16 cellular contexts compared by ENCODE assay signal in genomic region chr2:143375376-143375880, GRCh38.
"Had no signal": no experiment of that assay in that cellular context is flagged by ENCODE, and none has a peak within 500 bp of the region (broad histone marks: within the 10 kb centered on the region; RNA-seq: fewer than 3 reads in every experiment).

No MANE protein-coding gene starts in this region.

- H3K4me3 ChIP-seq: adrenal gland, heart right ventricle, pancreas, thyroid gland had no signal

- DNase-seq: activated CD4-positive, alpha-beta T cell treated with anti-CD3 and anti-CD28 coated beads, Interleukin-2, amount 10 ng/mL, durations not matched to agents 7 days and 5 days; activated CD8-positive, alpha-beta memory T cell treated with anti-CD3 and anti-CD28 coated beads, Interleukin-2, amount 50 U/mL, for 48 hours; activated gamma-delta T cell; adrenal gland; endodermal cell; heart right ventricle; immature natural killer cell; mesendoderm; naive thymus-derived CD4-positive, alpha-beta T cell; pancreas; stimulated activated naive CD4-positive, alpha-beta T cell; T-helper 1 cell; T1000; thyroid gland had no signal

- H3K27me3 Mint-ChIP-seq: activated CD4-positive, alpha-beta T cell treated with anti-CD3 and anti-CD28 coated beads, Interleukin-2, amount 10 ng/mL, durations not matched to agents 7 days and 5 days; naive thymus-derived CD4-positive, alpha-beta T cell had no signal

- H3K4me3 Mint-ChIP-seq: activated CD4-positive, alpha-beta T cell treated with anti-CD3 and anti-CD28 coated beads, Interleukin-2, amount 10 ng/mL, durations not matched to agents 7 days and 5 days; endodermal cell; immature natural killer cell; naive thymus-derived CD4-positive, alpha-beta T cell had no signal

- ATAC-seq: activated naive CD4-positive, alpha-beta T cell treated with anti-CD3 and anti-CD28 coated beads, Interleukin-2, amount 50 U/mL, for 72 hours; heart right ventricle; naive thymus-derived CD4-positive, alpha-beta T cell; pancreas; sciatic nerve had no signal

- H3K4me1 Mint-ChIP-seq: activated CD4-positive, alpha-beta T cell treated with anti-CD3 and anti-CD28 coated beads, Interleukin-2, amount 10 ng/mL, durations not matched to agents 7 days and 5 days; endodermal cell had no signal

- H3K27ac Mint-ChIP-seq: activated CD4-positive, alpha-beta T cell treated with anti-CD3 and anti-CD28 coated beads, Interleukin-2, amount 10 ng/mL, durations not matched to agents 7 days and 5 days; activated naive CD4-positive, alpha-beta T cell treated with anti-CD3 and anti-CD28 coated beads, Interleukin-2, amount 50 U/mL, for 72 hours; endodermal cell; immature natural killer cell had no signal

- H3K36me3 Mint-ChIP-seq: activated naive CD4-positive, alpha-beta T cell treated with anti-CD3 and anti-CD28 coated beads, Interleukin-2, amount 50 U/mL, for 72 hours; immature natural killer cell had no signal

- H3K9me3 Mint-ChIP-seq: activated naive CD4-positive, alpha-beta T cell treated with anti-CD3 and anti-CD28 coated beads, Interleukin-2, amount 50 U/mL, for 72 hours; endodermal cell; immature natural killer cell; naive thymus-derived CD4-positive, alpha-beta T cell had no signal
